In genomic region chr7:112905950-112906349, GRCh38 we compare ENCODE assay signal across 20 cellular contexts.
"Had no signal": no experiment of that assay in that cellular context is flagged by ENCODE, and none has a peak within 500 bp of the region (broad histone marks: within the 10 kb centered on the region; RNA-seq: fewer than 3 reads in every experiment).

No MANE protein-coding gene starts in this region.

- H3K9ac ChIP-seq: neural progenitor cell had no signal

- DNase-seq: effector memory CD4-positive, alpha-beta T cell; heart left ventricle; hippocampal formation; left colon; left ventricle myocardium superior; mesenchymal stem cell; midbrain; nucleus accumbens; ovary; right cardiac atrium; stimulated activated CD4-positive, alpha-beta T cell treated with anti-CD3 and anti-CD28 coated beads, Interleukin-2, amount 100 ng/mL, for 48 hours; stimulated activated naive CD4-positive, alpha-beta T cell treated with Interleukin-2 at 50 U/mL for 16 hours; thyroid gland had no signal

- H2AFZ ChIP-seq: neural progenitor cell had no signal

- H3K4me2 ChIP-seq: neural progenitor cell, smooth muscle cell had no signal

- H3K4me1 ChIP-seq: heart left ventricle, suprapubic skin, thyroid gland had no signal

- H3K27ac Mint-ChIP-seq: natural killer cell treated with Interleukin-12 subunit alpha and Interleukin-12 subunit beta and Interleukin-15 and Interleukin-18, amount 100 ng/mL, for 72 hours; neural progenitor cell; progenitor cell of endocrine pancreas; type B pancreatic cell had no signal

- H3K9me3 ChIP-seq: thyroid gland had no signal

- H3K27ac ChIP-seq: heart left ventricle, neural progenitor cell, ovary, suprapubic skin, thyroid gland had no signal

- H3K4me3 Mint-ChIP-seq: natural killer cell treated with Interleukin-12 subunit alpha and Interleukin-12 subunit beta and Interleukin-15 and Interleukin-18, amount 100 ng/mL, for 72 hours; neural progenitor cell; type B pancreatic cell had no signal

- H3K4me3 ChIP-seq: heart left ventricle, lung, neural progenitor cell, ovary, smooth muscle cell, suprapubic skin, thyroid gland had no signal

- H3K27me3 Mint-ChIP-seq: natural killer cell treated with Interleukin-12 subunit alpha and Interleukin-12 subunit beta and Interleukin-15 and Interleukin-18, amount 100 ng/mL, for 72 hours; progenitor cell of endocrine pancreas; type B pancreatic cell had no signal

- H3K27me3 ChIP-seq: heart left ventricle, neural progenitor cell, ovary, suprapubic skin, thyroid gland had no signal

- H3K36me3 ChIP-seq: ovary, thyroid gland had no signal
